8 cellular contexts compared by ENCODE assay signal in the genomic region with DNA sequence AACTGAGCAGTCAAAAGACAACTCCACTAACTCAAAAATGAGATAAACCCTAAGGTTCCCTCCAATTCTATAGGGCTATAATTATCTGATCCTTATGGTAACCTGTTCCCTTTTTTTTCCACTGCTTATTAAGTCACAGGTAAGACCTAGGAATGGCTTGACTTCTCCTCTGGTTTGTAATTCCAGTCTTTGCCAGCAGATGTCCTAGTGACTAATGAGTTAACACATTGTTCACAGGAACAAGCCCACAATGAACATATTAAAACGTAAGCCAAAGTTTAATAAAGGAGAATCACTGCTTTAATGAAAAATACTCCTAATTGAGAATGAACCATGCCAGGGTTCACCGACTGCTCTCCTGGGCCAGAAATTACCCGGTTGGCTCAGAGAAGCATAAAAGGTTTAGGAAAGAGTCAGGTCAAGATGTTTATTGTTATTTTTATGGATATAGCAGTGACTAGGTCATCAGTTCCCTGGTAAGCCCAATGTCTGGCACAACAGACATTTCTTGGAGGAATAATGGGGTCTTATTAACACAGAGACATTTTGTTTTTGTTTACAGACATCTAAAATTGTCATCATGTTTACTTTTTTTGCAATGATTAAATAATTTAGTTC.
A peak's percentile ranks its signal among the peaks of the same experiment; 100 is the strongest.
DNase-seq lines count a peak whose midpoint lies in the region; ATAC-seq and TF ChIP-seq lines count a peak whose summit lies in the region.

No MANE protein-coding gene starts in this region.

- peak overlapping the region; percentile 48 for H2AFZ ChIP-seq in parathyroid adenoma

- CTCF ChIA-PET in CD8-positive, alpha-beta T cell (lab: Charles Lee), result no interaction called here

- no peaks in the 10 kb centered on the region for H3K9me3 ChIP-seq in CD8-positive, alpha-beta T cell (ENCODE audit: low read length)
- H3K9me3 ChIP-seq in parathyroid adenoma (ENCODE audit: control insufficient read depth, low read length), result no peaks in the 10 kb centered on the region

- H3K27ac ChIP-seq in CD8-positive, alpha-beta T cell (ENCODE audit: low read depth, low read length), result no peak overlapping the region
- no peak overlapping the region for H3K27ac ChIP-seq in parathyroid adenoma

- H3K27me3 Mint-ChIP-seq in CD8-positive, alpha-beta T cell (ENCODE audit: low read depth), result peaks cover 8% of the 10 kb centered on the region
- H3K27me3 Mint-ChIP-seq in activated CD4-positive, alpha-beta T cell treated with anti-CD3 and anti-CD28 coated beads, Interleukin-2, amount 10 ng/mL, durations not matched to agents 24 days and 14 days, result peaks cover 5% of the 10 kb centered on the region

- peak in 3 of 7 experiments; percentile 4 to 39 (median 30) for DNase-seq in CD8-positive, alpha-beta T cell
- DNase-seq in NCI-H226, result peak; percentile 50
- peak; percentile 86 for DNase-seq in activated CD4-positive, alpha-beta T cell treated with anti-CD3 and anti-CD28 coated beads, Interleukin-2, amount 10 ng/mL, durations not matched to agents 24 days and 14 days
- peak; percentile 49 for DNase-seq in fibroblast of the conjunctiva (ENCODE audit: low read depth)

- no peaks in the 10 kb centered on the region for H3K36me3 Mint-ChIP-seq in CD8-positive, alpha-beta T cell
- no peaks in the 10 kb centered on the region for H3K36me3 Mint-ChIP-seq in activated CD4-positive, alpha-beta T cell treated with anti-CD3 and anti-CD28 coated beads, Interleukin-2, amount 10 ng/mL, durations not matched to agents 24 days and 14 days (ENCODE audit: low read depth)

- POLR2A ChIA-PET in CD8-positive, alpha-beta T cell (lab: Charles Lee), result no interaction called here

- H3K27ac Mint-ChIP-seq in CD8-positive, alpha-beta T cell, result no peak overlapping the region
- H3K27ac Mint-ChIP-seq in activated CD4-positive, alpha-beta T cell treated with anti-CD3 and anti-CD28 coated beads, Interleukin-2, amount 10 ng/mL, durations not matched to agents 24 days and 14 days, result no peak overlapping the region

- intact Hi-C loops in CD8-positive, alpha-beta T cell (cut with DNase I, micrococcal nuclease), result loop anchor here (1.0 to 2.0 kb wide), 4 partner anchors 53 to 298 kb away; a partner anchor contains a TSS
- intact Hi-C loops in activated CD4-positive, alpha-beta T cell treated with anti-CD3 and anti-CD28 coated beads, Interleukin-2, amount 10 ng/mL, durations not matched to agents 24 days and 14 days (cut with micrococcal nuclease), result loop anchor here (1.0 kb wide), 2 partner anchors 209 to 298 kb away; no protein-coding TSS in a partner anchor

- no peaks in the 10 kb centered on the region for H3K4me1 ChIP-seq in CD8-positive, alpha-beta T cell (ENCODE audit: insufficient read depth, low read length)
- H3K4me1 ChIP-seq in parathyroid adenoma, result no peaks in the 10 kb centered on the region

- H3K4me2 ChIP-seq in parathyroid adenoma (ENCODE audit: low read length), result no peak overlapping the region

- no peaks in the 10 kb centered on the region for H3K4me1 Mint-ChIP-seq in CD8-positive, alpha-beta T cell (ENCODE audit: low read depth)
- H3K4me1 Mint-ChIP-seq in activated CD4-positive, alpha-beta T cell treated with anti-CD3 and anti-CD28 coated beads, Interleukin-2, amount 10 ng/mL, durations not matched to agents 24 days and 14 days, result no peaks in the 10 kb centered on the region

- no peaks in the 10 kb centered on the region for H3K27me3 ChIP-seq in CD8-positive, alpha-beta T cell (ENCODE audit: insufficient read depth, low read length)
- H3K27me3 ChIP-seq in parathyroid adenoma (ENCODE audit: control insufficient read depth, insufficient read depth, low read length), result no peaks in the 10 kb centered on the region

- no peak overlapping the region for H3K4me3 ChIP-seq in CD8-positive, alpha-beta T cell (ENCODE audit: low read depth, low read length)
- no peak overlapping the region for H3K4me3 ChIP-seq in parathyroid adenoma (ENCODE audit: low read depth, low read length)

- no peaks in the 10 kb centered on the region for H3K79me2 ChIP-seq in parathyroid adenoma

- no peak overlapping the region for H3K9ac ChIP-seq in parathyroid adenoma

- no peaks in the 10 kb centered on the region for H3K9me3 Mint-ChIP-seq in CD8-positive, alpha-beta T cell
- no peaks in the 10 kb centered on the region for H3K9me3 Mint-ChIP-seq in activated CD4-positive, alpha-beta T cell treated with anti-CD3 and anti-CD28 coated beads, Interleukin-2, amount 10 ng/mL, durations not matched to agents 24 days and 14 days

- peak; percentile 41 for TF ChIP-seq CTCF in CD8-positive, alpha-beta T cell (IDR thresholded peaks at IDR 0.05)
- peak; percentile 85 for TF ChIP-seq CTCF in parathyroid adenoma (IDR thresholded peaks at IDR 0.05)

- H3K36me3 ChIP-seq in CD8-positive, alpha-beta T cell (ENCODE audit: insufficient read depth, low read length), result no peaks in the 10 kb centered on the region
- no peaks in the 10 kb centered on the region for H3K36me3 ChIP-seq in parathyroid adenoma (ENCODE audit: control insufficient read depth, insufficient read depth, low read length)

- H3K4me3 Mint-ChIP-seq in CD8-positive, alpha-beta T cell, result no peak overlapping the region
- H3K4me3 Mint-ChIP-seq in activated CD4-positive, alpha-beta T cell treated with anti-CD3 and anti-CD28 coated beads, Interleukin-2, amount 10 ng/mL, durations not matched to agents 24 days and 14 days, result no peak overlapping the region

- ATAC-seq in CD8-positive, alpha-beta T cell, result peak; percentile 63
- peak; percentile 76 for ATAC-seq in GM18519 (IDR thresholded peaks at IDR 0.05; ENCODE audit: low FRiP score, unreplicated experiment)
- ATAC-seq in HG03097 (IDR thresholded peaks at IDR 0.05; ENCODE audit: low FRiP score, unreplicated experiment), result peak; percentile 73
- ATAC-seq in HG03457 (IDR thresholded peaks at IDR 0.05; ENCODE audit: unreplicated experiment), result no peak
